In genomic region chrX:128517691-128518090, GRCh38 we compare ENCODE assay signal across 20 cellular contexts.
A peak's percentile ranks its signal among the peaks of the same experiment; 100 is the strongest.
DNase-seq lines count a peak whose midpoint lies in the region; ATAC-seq, FAIRE-seq and TF ChIP-seq lines count a peak whose summit lies in the region.
"Had no signal": no experiment of that assay in that cellular context is flagged by ENCODE, and none has a peak within 500 bp of the region (broad histone marks: within the 10 kb centered on the region; RNA-seq: fewer than 3 reads in every experiment).

No MANE protein-coding gene starts in this region.

- no peak for TF ChIP-seq POLR2A in esophagus muscularis mucosa (IDR thresholded peaks at IDR 0.05; ENCODE audit: low read depth)

- no peak overlapping the region for H3K4me3 ChIP-seq in kidney (ENCODE audit: low read length in 2 of 2)
- no peak overlapping the region for H3K4me3 ChIP-seq in esophagus muscularis mucosa
- H3K4me3 ChIP-seq: A549; BLaER1 treated with 17β-estradiol and CSF1 and Interleukin-3, amounts not matched to agents 10 nM and 100 nM had no signal

- DNase-seq in kidney, result peak; percentile 29
- DNase-seq in posterior vena cava (ENCODE audit: low spot score), result peak; percentile 44
- DNase-seq in esophagus muscularis mucosa (ENCODE audit: extremely low spot score), result no peak
- DNase-seq in activated CD4-positive, alpha-beta T cell treated with anti-CD3 and anti-CD28 coated beads for 48 hours, result no peak
- DNase-seq: Caco-2; Calu3; CD4-positive, alpha-beta T cell; CD8-positive, alpha-beta T cell; DMS79 treated with DMSO at 0.1 percent for 48 hours; GF-D8 had no signal

- no peaks in the 10 kb centered on the region for H3K4me1 ChIP-seq in kidney (ENCODE audit: control insufficient read depth in 1 of 2, insufficient read depth in 1 of 2, low read depth in 1 of 2, low read length in 2 of 2)
- no peaks in the 10 kb centered on the region for H3K4me1 ChIP-seq in esophagus muscularis mucosa
- H3K4me1 ChIP-seq: A549; BLaER1 treated with 17β-estradiol and CSF1 and Interleukin-3, amounts not matched to agents 10 nM and 100 nM; Caco-2 had no signal

- 46% methylated on average over 3 of the region's 3 CpGs for WGBS in esophagus muscularis mucosa

- no peak for ATAC-seq in HG03521 (IDR thresholded peaks at IDR 0.05; ENCODE audit: unreplicated experiment)
- ATAC-seq: A549; CD8-positive, alpha-beta T cell had no signal

- H3K27ac ChIP-seq in VCaP, result peak overlapping the region; percentile 70
- H3K27ac ChIP-seq in kidney (ENCODE audit: low read depth in 2 of 2, low read length in 2 of 2), result no peak overlapping the region
- no peak overlapping the region for H3K27ac ChIP-seq in esophagus muscularis mucosa (replicated peaks in 1 of 4)
- H3K27ac ChIP-seq: 22Rv1; A549; BLaER1 treated with 17β-estradiol and CSF1 and Interleukin-3, amounts not matched to agents 10 nM and 100 nM; C4-2B had no signal

- intact Hi-C loops in kidney (cut with DNase I), result no loop called here
- intact Hi-C loops in posterior vena cava (cut with DNase I), result no loop called here
- intact Hi-C loops in esophagus muscularis mucosa (cut with DNase I), result no loop called here

- TF ChIP-seq CTCF in VCaP (conservative IDR thresholded peaks at IDR 0.05), result no peak
- no peak for TF ChIP-seq CTCF in kidney (IDR thresholded peaks at IDR 0.05; ENCODE audit: borderline replicate concordance, extremely low read depth, insufficient read depth)
- TF ChIP-seq CTCF in esophagus muscularis mucosa (IDR thresholded peaks at IDR 0.05), result no peak

- no peak for FAIRE-seq in kidney (lab: Jason Lieb, UNC)
- FAIRE-seq: A549, D721Med, G401.6, GM12891, GM19239 had no signal

- no peak overlapping the region for H3K9ac ChIP-seq in kidney (ENCODE audit: low read length in 2 of 2)
- H3K9ac ChIP-seq: BLaER1 treated with 17β-estradiol and CSF1 and Interleukin-3, amounts not matched to agents 10 nM and 100 nM had no signal

- H3K9me3 ChIP-seq in kidney (ENCODE audit: control insufficient read depth in 1 of 2, low read length in 2 of 2) (no peaks in the 10 kb centered on the region), esophagus muscularis mucosa (no peaks in the 10 kb centered on the region)
- H3K9me3 ChIP-seq: A549, Caco-2 had no signal

- TF ChIP-seq EP300 in esophagus muscularis mucosa (IDR thresholded peaks at IDR 0.05), result no peak

- H3K36me3 ChIP-seq in kidney (ENCODE audit: control insufficient read depth in 1 of 2, insufficient read depth in 2 of 2, low read length in 2 of 2) (no peaks in the 10 kb centered on the region), esophagus muscularis mucosa (no peaks in the 10 kb centered on the region)
- H3K36me3 ChIP-seq: BLaER1 treated with 17β-estradiol and CSF1 and Interleukin-3, amounts not matched to agents 10 nM and 100 nM had no signal

- no peaks in the 10 kb centered on the region for H3K27me3 ChIP-seq in esophagus muscularis mucosa

Comparison
In these comparisons a context has a peak if more than half of its experiments do, and no peak if none do; other contexts are left out.
1. DNase-seq: peak in kidney (single experiment) and posterior vena cava (single experiment); none in esophagus muscularis mucosa (single experiment) and activated CD4-positive, alpha-beta T cell treated with anti-CD3 and anti-CD28 coated beads for 48 hours (single experiment).